9 cellular contexts compared by ENCODE assay signal in the genomic region with DNA sequence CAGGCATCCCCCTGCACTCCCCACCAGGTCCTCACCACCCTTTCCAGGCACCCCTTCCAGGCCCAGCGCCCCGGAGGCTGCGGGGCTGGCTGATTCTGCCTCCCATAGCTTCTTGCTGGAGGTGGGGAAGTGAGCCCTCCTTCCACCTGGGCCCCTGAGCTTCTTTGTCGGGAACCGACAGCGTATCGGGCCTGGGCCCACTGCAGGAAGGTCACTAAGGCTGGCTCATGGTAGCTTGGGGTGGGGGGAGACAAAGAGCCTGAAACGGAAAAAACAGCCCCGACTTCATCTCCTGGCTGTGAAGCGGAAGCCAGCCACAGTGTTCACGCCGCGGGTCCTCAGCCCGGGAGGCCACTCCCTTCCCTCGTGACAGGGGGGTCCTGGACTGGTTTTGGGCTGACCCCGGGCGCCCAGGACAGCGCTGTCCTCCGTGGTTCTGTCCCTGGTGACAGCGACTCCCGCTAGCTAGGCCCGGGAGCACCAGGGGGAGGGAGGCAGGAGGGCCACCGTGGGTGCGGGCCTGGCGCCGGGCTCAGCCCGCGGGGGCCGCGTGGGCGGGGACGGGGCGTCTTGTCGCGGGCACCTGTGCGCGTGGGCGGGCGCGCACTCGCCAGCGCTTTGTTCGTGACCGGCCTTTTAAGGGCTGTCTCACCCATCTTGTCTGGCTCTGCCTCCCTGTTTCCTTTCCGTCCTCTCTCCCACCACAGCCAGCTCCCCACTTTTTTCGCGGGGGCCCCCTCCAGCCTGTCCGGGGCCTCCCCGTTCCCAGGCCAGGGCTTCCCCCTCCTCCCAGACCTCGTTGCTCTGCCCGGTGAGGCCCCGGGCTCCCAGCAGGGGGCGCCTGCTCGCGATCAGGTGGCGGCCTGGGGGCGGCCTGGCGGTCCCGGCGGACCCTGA.
DNase-seq lines count a peak whose midpoint lies in the region; ATAC-seq, FAIRE-seq and TF ChIP-seq lines count a peak whose summit lies in the region.
"Had no signal": no experiment of that assay in that cellular context is flagged by ENCODE, and none has a peak within 500 bp of the region (broad histone marks: within the 10 kb centered on the region; RNA-seq: fewer than 3 reads in every experiment).

No MANE protein-coding gene starts in this region.

- peaks cover 10% of the 10 kb centered on the region for H3K4me1 ChIP-seq in iPS-20b (ENCODE audit: insufficient read depth, low read length)

- FAIRE-seq in RCC 7860 (lab: Jason Lieb, UNC) = no peak

- H3K9me3 ChIP-seq in iPS-20b (ENCODE audit: insufficient read depth, low read depth, low read length) = no peaks in the 10 kb centered on the region

- H3K9ac ChIP-seq in iPS-20b (ENCODE audit: low read depth, low read length) = peak overlapping the region; percentile 40; the same call in 1 of the 2 replicates

- no peak overlapping the region for H3K27ac ChIP-seq in iPS-20b (ENCODE audit: low read length)
- H3K27ac ChIP-seq: epithelial cell of prostate had no signal

- H3K4me3 ChIP-seq in astrocyte of the spinal cord (ENCODE audit: low read depth, low read length) = no peak overlapping the region
- peak overlapping the region; percentile 58; the same call in 1 of the 2 replicates for H3K4me3 ChIP-seq in iPS-20b (ENCODE audit: low read length)

- peak; percentile 45 for ATAC-seq in GM19397 (IDR thresholded peaks at IDR 0.05; ENCODE audit: unreplicated experiment)

- peak; percentile 55 to 85 (median 64) for DNase-seq in T-helper 2 cell
- DNase-seq in astrocyte of the spinal cord (ENCODE audit: low read depth, low spot score) = no peak
- peak; percentile 67 to 75 (median 67) for DNase-seq in stimulated activated CD4-positive, alpha-beta T cell treated with anti-CD3 and anti-CD28 coated beads, Interleukin-12 subunit alpha, Interleukin-12 subunit beta, amount 100 ng/mL, for 48 hours (ENCODE audit: low read depth in 2 of 3, low spot score in 1 of 3)
- no peak for DNase-seq in RCC 7860 (ENCODE audit: low spot score)
- no peak for DNase-seq in DMS153 (lab: John Stamatoyannopoulos, UW)
- no peak for DNase-seq in NCI-H2171 treated with DMSO at 0.1 percent for 48 hours (lab: John Stamatoyannopoulos, UW)

- in situ Hi-C loops in astrocyte of the spinal cord (cut with HindIII; ENCODE audit: low sequenced_read_pairs) = no loop called here

- peak; percentile 66 for TF ChIP-seq CTCF in astrocyte of the spinal cord (IDR thresholded peaks at IDR 0.05; ENCODE audit: low read depth, low read length)

- no peaks in the 10 kb centered on the region for H3K36me3 ChIP-seq in iPS-20b (ENCODE audit: insufficient read depth, low read depth, low read length)

- no peaks in the 10 kb centered on the region for H3K27me3 ChIP-seq in iPS-20b (ENCODE audit: insufficient read depth, low read length)

Comparison
In these comparisons a context has a peak if more than half of its experiments do, and no peak if none do; other contexts are left out.
1. DNase-seq: peak in T-helper 2 cell (5 of 5) and stimulated activated CD4-positive, alpha-beta T cell treated with anti-CD3 and anti-CD28 coated beads, Interleukin-12 subunit alpha, Interleukin-12 subunit beta, amount 100 ng/mL, for 48 hours (3 of 3); none in astrocyte of the spinal cord (single experiment), RCC 7860 (single experiment), DMS153 (single experiment) and NCI-H2171 treated with DMSO at 0.1 percent for 48 hours (single experiment).